In the genomic region with DNA sequence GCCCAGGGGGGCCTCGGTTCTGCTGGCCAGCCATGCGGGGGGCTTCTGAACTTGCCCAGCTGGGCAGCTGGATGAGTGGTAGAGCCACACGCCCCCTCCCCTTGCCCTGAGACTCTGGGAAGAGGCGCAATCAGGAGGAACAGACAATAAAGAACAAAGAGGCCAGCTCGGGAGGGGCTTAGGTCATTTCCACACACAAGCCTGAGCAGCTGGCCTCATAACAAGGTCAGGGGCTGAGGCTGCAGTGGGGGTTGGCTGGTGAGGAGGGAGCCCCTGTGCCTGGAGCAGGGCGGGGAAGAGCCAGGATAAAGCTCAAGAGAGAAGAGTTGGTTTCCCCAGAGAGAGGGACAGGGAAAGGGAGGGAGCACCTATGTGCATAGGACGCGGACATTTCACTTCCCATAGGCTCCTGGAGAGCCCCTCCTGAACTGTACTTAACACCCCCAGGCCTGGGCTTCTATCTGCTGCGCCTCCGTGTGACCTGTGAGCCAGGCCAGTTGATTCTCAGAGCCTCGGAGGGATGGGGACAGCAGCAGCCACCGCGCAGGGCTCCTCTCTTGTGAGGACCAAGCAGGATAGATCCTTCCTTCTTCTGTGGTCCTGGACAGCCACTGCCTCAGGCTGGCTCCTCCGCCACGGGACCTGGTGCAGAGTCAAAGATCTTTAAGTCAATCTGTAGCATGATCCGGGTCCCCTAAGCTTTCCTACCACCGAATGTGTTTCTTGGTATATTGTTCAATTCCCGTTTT, we compare ENCODE assay signal across 15 cellular contexts.
"Had no signal": no experiment of that assay in that cellular context is flagged by ENCODE, and none has a peak within 500 bp of the region (broad histone marks: within the 10 kb centered on the region; RNA-seq: fewer than 3 reads in every experiment).

No MANE protein-coding gene starts in this region.

- H3K36me3 ChIP-seq: lower lobe of right lung, upper lobe of right lung had no signal

- H3K36me3 Mint-ChIP-seq: natural killer cell treated with Interleukin-12 subunit alpha and Interleukin-12 subunit beta and Interleukin-15 and Interleukin-18, amount 100 ng/mL, for 72 hours; WTC11 had no signal

- H3K27ac ChIP-seq: heart right ventricle, lower lobe of right lung, upper lobe of right lung had no signal

- H3K27ac Mint-ChIP-seq: activated naive CD4-positive, alpha-beta T cell treated with anti-CD3 and anti-CD28 coated beads for 36 hours; natural killer cell treated with Interleukin-12 subunit alpha and Interleukin-12 subunit beta and Interleukin-15 and Interleukin-18, amount 100 ng/mL, for 72 hours; WTC11 had no signal

- H3K4me3 Mint-ChIP-seq: activated naive CD4-positive, alpha-beta T cell treated with anti-CD3 and anti-CD28 coated beads for 36 hours; activated T-cell treated with anti-CD3 and anti-CD28 coated beads, Interleukin-2, amount 50 U/mL, for 4 hours; natural killer cell treated with Interleukin-12 subunit alpha and Interleukin-12 subunit beta and Interleukin-15 and Interleukin-18, amount 100 ng/mL, for 72 hours; WTC11 had no signal

- H3K27me3 ChIP-seq: heart right ventricle, upper lobe of right lung had no signal

- H3K4me1 ChIP-seq: lower lobe of right lung, upper lobe of right lung had no signal

- H3K4me3 ChIP-seq: heart right ventricle, lower lobe of right lung, upper lobe of right lung had no signal

- H3K9me3 ChIP-seq: heart right ventricle, lower lobe of right lung, upper lobe of right lung had no signal

- H3K9me3 Mint-ChIP-seq: activated naive CD4-positive, alpha-beta T cell treated with anti-CD3 and anti-CD28 coated beads for 36 hours; activated T-cell treated with anti-CD3 and anti-CD28 coated beads, Interleukin-2, amount 50 U/mL, for 4 hours; natural killer cell treated with Interleukin-12 subunit alpha and Interleukin-12 subunit beta and Interleukin-15 and Interleukin-18, amount 100 ng/mL, for 72 hours; WTC11 had no signal

- DNase-seq: activated CD4-positive, alpha-beta T cell treated with anti-CD3 and anti-CD28 coated beads, Interleukin-2, amount 50 U/mL, for 48 hours; activated CD8-positive, alpha-beta memory T cell treated with anti-CD3 and anti-CD28 coated beads, Interleukin-2, amount 50 U/mL, for 48 hours; activated effector memory CD4-positive, alpha-beta T cell treated with Interleukin-2 at 50 U/mL for 16 hours; activated naive CD4-positive, alpha-beta T cell treated with anti-CD3 and anti-CD28 coated beads for 36 hours; activated T-cell treated with anti-CD3 and anti-CD28 coated beads, Interleukin-2, amount 50 U/mL, for 4 hours; heart right ventricle; left colon; lower lobe of right lung; midbrain; stimulated activated CD4-positive, alpha-beta T cell treated with anti-CD3 and anti-CD28 coated beads, Interleukin-4, amount 100 ng/mL, for 4 hours; stimulated activated naive CD8-positive, alpha-beta T cell treated with anti-CD3 and anti-CD28 coated beads, Interleukin-15, Interleukin-2, amounts not matched to agents 100 U/mL and 50 U/mL, for 24 hours; T-helper 9 cell; upper lobe of right lung had no signal
